Comparison of ENCODE assay signal across 16 cellular contexts in genomic region chr2:55162284-55163006, GRCh38.
A peak's percentile ranks its signal among the peaks of the same experiment; 100 is the strongest.
DNase-seq lines count a peak whose midpoint lies in the region; ATAC-seq and TF ChIP-seq lines count a peak whose summit lies in the region.
"Had no signal": no experiment of that assay in that cellular context is flagged by ENCODE, and none has a peak within 500 bp of the region (broad histone marks: within the 10 kb centered on the region; RNA-seq: fewer than 3 reads in every experiment).

No MANE protein-coding gene starts in this region.

- CTCF ChIA-PET in IMR-90 (lab: Yijun Ruan, JAX) = no interaction called here

- H3K27ac ChIP-seq in IMR-90 (ENCODE audit: insufficient read depth, low read length) (peak overlapping the region; percentile 6; the same call in 1 of the 2 replicates), endodermal cell (ENCODE audit: low read depth, low read length) (no peak overlapping the region), neural progenitor cell (no peak overlapping the region)
- H3K27ac ChIP-seq: SJCRH30 had no signal

- peak overlapping the region; percentile 84 for H3K4ac ChIP-seq in IMR-90 (ENCODE audit: low read depth, low read length)

- H3K9me1 ChIP-seq in IMR-90 (ENCODE audit: insufficient read depth, low read length) = peaks cover 43% of the 10 kb centered on the region

- no peaks in the 10 kb centered on the region for H3K9me3 ChIP-seq in IMR-90 (ENCODE audit: control insufficient read depth, insufficient read depth, low read length)
- H3K9me3 ChIP-seq in endodermal cell (ENCODE audit: control insufficient read depth, low read length) = no peaks in the 10 kb centered on the region
- no peaks in the 10 kb centered on the region for H3K9me3 ChIP-seq in neural progenitor cell (ENCODE audit: low read depth)
- H3K9me3 ChIP-seq: SJCRH30 had no signal

- WGBS in IMR-90 (ENCODE audit: extremely low coverage in 2 of 2, insufficient read length in 1 of 2), 2 experiments = 73% methylated on average over 2 of the region's 11 CpGs; no CpG with 5 or more reads in 1 of the 2 experiments
- WGBS in endodermal cell (ENCODE audit: insufficient coverage in 1 of 2, insufficient read length in 1 of 2), 2 experiments = 82 to 89% methylated on average over 3 to 11 of the region's 11 CpGs

- H2BK120ac ChIP-seq in IMR-90 (ENCODE audit: low read depth, low read length) = peak overlapping the region; percentile 77

- no peak for ATAC-seq in IMR-90 (ENCODE audit: low read depth)
- ATAC-seq in HG02759 (IDR thresholded peaks at IDR 0.05; ENCODE audit: unreplicated experiment) = no peak
- ATAC-seq: activated naive CD8-positive, alpha-beta T cell treated with anti-CD3 and anti-CD28 coated beads, Interleukin-2, amount 50 U/mL, for 24 hours; activated T-cell treated with anti-CD3 and anti-CD28 coated beads, Interleukin-2, amount 50 U/mL, for 72 hours; right cardiac atrium had no signal

- H4K20me1 ChIP-seq in IMR-90 (ENCODE audit: insufficient read depth, low read length) (no peaks in the 10 kb centered on the region), neural progenitor cell (ENCODE audit: low read depth) (no peaks in the 10 kb centered on the region)

- H3K4me1 Mint-ChIP-seq in endodermal cell = peaks cover 57% of the 10 kb centered on the region
- H3K4me1 Mint-ChIP-seq in neural progenitor cell = peaks cover 36% of the 10 kb centered on the region
- H3K4me1 Mint-ChIP-seq in type B pancreatic cell (ENCODE audit: unreplicated experiment) = peaks cover 38% of the 10 kb centered on the region

- TF ChIP-seq RAD21 in IMR-90 (IDR thresholded peaks at IDR 0.05; ENCODE audit: low read length) = no peak

- no peak for DNase-seq in IMR-90
- DNase-seq in endodermal cell = peak; percentile 71
- peak; percentile 54 for DNase-seq in neural progenitor cell (ENCODE audit: low spot score)
- peak; percentile 45 for DNase-seq in type B pancreatic cell (ENCODE audit: extremely low spot score, unreplicated experiment)
- no peak for DNase-seq in stimulated activated CD4-positive, alpha-beta T cell treated with anti-CD3 and anti-CD28 coated beads, Interleukin-12 subunit alpha, Interleukin-12 subunit beta, amount 100 ng/mL, for 4 hours
- no peak for DNase-seq in NCI-H2107 treated with DMSO at 0.1 percent for 48 hours (lab: John Stamatoyannopoulos, UW; ENCODE audit: unreplicated experiment)
- DNase-seq: activated CD4-positive, alpha-beta memory T cell treated with anti-CD3 and anti-CD28 coated beads for 36 hours; activated naive CD8-positive, alpha-beta T cell treated with anti-CD3 and anti-CD28 coated beads, Interleukin-2, amount 50 U/mL, for 24 hours; activated T-cell treated with anti-CD3 and anti-CD28 coated beads, Interleukin-2, amount 50 U/mL, for 72 hours; Kasumi-1; left cardiac atrium; naive B cell; right cardiac atrium; SJCRH30; stimulated activated CD4-positive, alpha-beta T cell treated with anti-CD3 and anti-CD28 coated beads, Interleukin-4, amount 100 ng/mL, for 24 hours had no signal

- H2AK9ac ChIP-seq in IMR-90 (replicated peaks; ENCODE audit: low read depth, low read length, poor library complexity) = peak overlapping the region; percentile 12

- dilution Hi-C loops in IMR-90 (cut with HindIII; ENCODE audit: low sequenced_read_pairs, unreplicated experiment) = loop anchor here (25.0 kb wide), 1 partner anchor 150 kb away; no protein-coding TSS in a partner anchor

- H3K56ac ChIP-seq in IMR-90 (ENCODE audit: extremely low read depth, insufficient read depth, low read length) = no peak overlapping the region

- POLR2A ChIA-PET in IMR-90 (lab: Charles Lee; ENCODE audit: unreplicated experiment) = interaction anchor here (0.9 kb wide), 1 partner anchor 112 kb away, joined by 5 read pairs; the partner anchor contains the start of gene RTN4

- H3K9ac ChIP-seq in IMR-90 (ENCODE audit: low read depth, low read length) = no peak overlapping the region
- no peak overlapping the region for H3K9ac ChIP-seq in endodermal cell (ENCODE audit: extremely low read depth, low read length, poor library complexity, severe bottlenecking)
- no peak overlapping the region for H3K9ac ChIP-seq in neural progenitor cell

- no TSS peak for BruUV-seq in IMR-90 (replicated peaks; lab: Mats Ljungman, UMichigan)

- H3K36me3 ChIP-seq in IMR-90 (ENCODE audit: control insufficient read depth, insufficient read depth, low read length) (no peaks in the 10 kb centered on the region), endodermal cell (ENCODE audit: control insufficient read depth, insufficient read depth, low read length) (no peaks in the 10 kb centered on the region), neural progenitor cell (no peaks in the 10 kb centered on the region)
- H3K36me3 ChIP-seq: SJCRH30 had no signal

- H3K79me1 ChIP-seq in IMR-90 (ENCODE audit: low read depth in 1 of 2, low read length in 2 of 2) = peaks cover 21 to 59% of the 10 kb centered on the region in 2 experiments

- H3K36me3 Mint-ChIP-seq in endodermal cell (ENCODE audit: low read depth) = no peaks in the 10 kb centered on the region
- H3K36me3 Mint-ChIP-seq in neural progenitor cell = no peaks in the 10 kb centered on the region
- H3K36me3 Mint-ChIP-seq in type B pancreatic cell = no peaks in the 10 kb centered on the region
- H3K36me3 Mint-ChIP-seq: activated CD4-positive, alpha-beta memory T cell treated with anti-CD3 and anti-CD28 coated beads for 36 hours; naive B cell had no signal

- H3K9me3 Mint-ChIP-seq in endodermal cell = no peaks in the 10 kb centered on the region
- H3K9me3 Mint-ChIP-seq in neural progenitor cell = no peaks in the 10 kb centered on the region
- H3K9me3 Mint-ChIP-seq in type B pancreatic cell = no peaks in the 10 kb centered on the region
- H3K9me3 Mint-ChIP-seq: activated CD4-positive, alpha-beta memory T cell treated with anti-CD3 and anti-CD28 coated beads for 36 hours; activated naive CD8-positive, alpha-beta T cell treated with anti-CD3 and anti-CD28 coated beads, Interleukin-2, amount 50 U/mL, for 24 hours; activated T-cell treated with anti-CD3 and anti-CD28 coated beads, Interleukin-2, amount 50 U/mL, for 72 hours; naive B cell had no signal

- H2AFZ ChIP-seq in IMR-90 (replicated peaks; ENCODE audit: low read length, poor library complexity) = peak overlapping the region; percentile 64
- peak overlapping the region; percentile 58 for H2AFZ ChIP-seq in neural progenitor cell (replicated peaks)

- H3K4me3 Mint-ChIP-seq in endodermal cell (no peak overlapping the region), neural progenitor cell (no peak overlapping the region), type B pancreatic cell (no peak overlapping the region)
- H3K4me3 Mint-ChIP-seq: activated CD4-positive, alpha-beta memory T cell treated with anti-CD3 and anti-CD28 coated beads for 36 hours; activated naive CD8-positive, alpha-beta T cell treated with anti-CD3 and anti-CD28 coated beads, Interleukin-2, amount 50 U/mL, for 24 hours; activated T-cell treated with anti-CD3 and anti-CD28 coated beads, Interleukin-2, amount 50 U/mL, for 72 hours; naive B cell had no signal

- H3K4me2 ChIP-seq in IMR-90 (ENCODE audit: low read depth, low read length) (no peak overlapping the region), neural progenitor cell (no peak overlapping the region)

- TF ChIP-seq CTCF in IMR-90 (conservative IDR thresholded peaks at IDR 0.05; ENCODE audit: low read depth, low read length) (no peak), endodermal cell (conservative IDR thresholded peaks at IDR 0.05) (no peak), neural progenitor cell (IDR thresholded peaks at IDR 0.05) (no peak), type B pancreatic cell (conservative IDR thresholded peaks at IDR 0.05) (no peak)

- peak overlapping the region; percentile 33 for H2AK5ac ChIP-seq in IMR-90 (ENCODE audit: low read depth, low read length)

- H4K8ac ChIP-seq in IMR-90 (ENCODE audit: low read depth in 2 of 2, low read length in 2 of 2) = peak overlapping the region; percentile 4 to 60; a peak in 3 of 4 replicates

- H3K18ac ChIP-seq in IMR-90 (ENCODE audit: low read depth, low read length) = peak overlapping the region; percentile 50; the same call in 1 of the 2 replicates

- peaks cover 3% of the 10 kb centered on the region for H3F3A ChIP-seq in neural progenitor cell (ENCODE audit: low read depth)

- H3K23ac ChIP-seq in IMR-90 (ENCODE audit: low read depth, low read length) = peak overlapping the region; percentile 72

- no peak for TF ChIP-seq POLR2A in IMR-90 (IDR thresholded peaks at IDR 0.05; ENCODE audit: low read depth, low read length)

- H3K79me2 ChIP-seq in neural progenitor cell (ENCODE audit: low read depth) = no peaks in the 10 kb centered on the region

- in situ Hi-C loops in IMR-90 (cut with MboI; ENCODE audit: low sequenced_read_pairs) = no loop called here

- H2BK15ac ChIP-seq in IMR-90 (ENCODE audit: low read depth, low read length) = peak overlapping the region; percentile 71; the same call in 2 of the 3 replicates

- H4K5ac ChIP-seq in IMR-90 (ENCODE audit: low read depth, low read length) = peak overlapping the region; percentile 32

- H3K27me3 Mint-ChIP-seq in endodermal cell (ENCODE audit: insufficient read depth) = no peaks in the 10 kb centered on the region
- peaks cover 2% of the 10 kb centered on the region for H3K27me3 Mint-ChIP-seq in neural progenitor cell (ENCODE audit: insufficient read depth, low read depth)
- H3K27me3 Mint-ChIP-seq in type B pancreatic cell = no peaks in the 10 kb centered on the region
- H3K27me3 Mint-ChIP-seq: activated CD4-positive, alpha-beta memory T cell treated with anti-CD3 and anti-CD28 coated beads for 36 hours; activated naive CD8-positive, alpha-beta T cell treated with anti-CD3 and anti-CD28 coated beads, Interleukin-2, amount 50 U/mL, for 24 hours had no signal

- intact Hi-C loops in IMR-90 (cut with micrococcal nuclease) = no loop called here

- no peaks in the 10 kb centered on the region for H3K27me3 ChIP-seq in IMR-90 (ENCODE audit: control insufficient read depth, insufficient read depth, low read length)
- H3K27me3 ChIP-seq in endodermal cell (ENCODE audit: control insufficient read depth, insufficient read depth, low read length, poor library complexity, severe bottlenecking) = no peaks in the 10 kb centered on the region
- H3K27me3 ChIP-seq in neural progenitor cell = no peaks in the 10 kb centered on the region
- H3K27me3 ChIP-seq: SJCRH30 had no signal

- H3K27ac Mint-ChIP-seq in endodermal cell = no peak overlapping the region
- peak overlapping the region; percentile 54 for H3K27ac Mint-ChIP-seq in neural progenitor cell
- peak overlapping the region; percentile 19 for H3K27ac Mint-ChIP-seq in type B pancreatic cell
- H3K27ac Mint-ChIP-seq: activated CD4-positive, alpha-beta memory T cell treated with anti-CD3 and anti-CD28 coated beads for 36 hours; activated naive CD8-positive, alpha-beta T cell treated with anti-CD3 and anti-CD28 coated beads, Interleukin-2, amount 50 U/mL, for 24 hours; activated T-cell treated with anti-CD3 and anti-CD28 coated beads, Interleukin-2, amount 50 U/mL, for 72 hours had no signal

- H3K14ac ChIP-seq in IMR-90 (replicated peaks; ENCODE audit: low read depth, low read length) = peak overlapping the region; percentile 62; the same call in 1 of the 2 replicates

- H3K4me1 ChIP-seq in IMR-90 (ENCODE audit: control insufficient read depth, insufficient read depth, low read length) (peaks cover 37% of the 10 kb centered on the region), endodermal cell (ENCODE audit: control insufficient read depth, insufficient read depth, low read length) (peaks cover 13% of the 10 kb centered on the region), neural progenitor cell (peaks cover 26% of the 10 kb centered on the region)

- H3K4me3 ChIP-seq in IMR-90 (ENCODE audit: insufficient read depth, low read depth, low read length) (no peak overlapping the region), endodermal cell (ENCODE audit: low read length) (no peak overlapping the region), neural progenitor cell (no peak overlapping the region)
- H3K4me3 ChIP-seq: SJCRH30 had no signal

- peak overlapping the region; percentile 58 for H4K91ac ChIP-seq in IMR-90 (ENCODE audit: insufficient read depth, low read depth, low read length)

- peak overlapping the region; percentile 17 for H2BK5ac ChIP-seq in IMR-90 (ENCODE audit: low read depth, low read length, poor library complexity, severe bottlenecking)

- H2BK20ac ChIP-seq in IMR-90 (ENCODE audit: low read depth, low read length) = peak overlapping the region; percentile 52; the same call in 1 of the 2 replicates

Comparison
In these comparisons a context has a peak if more than half of its experiments do, and no peak if none do; other contexts are left out.
1. DNase-seq: peak in endodermal cell (single experiment), neural progenitor cell (single experiment) and type B pancreatic cell (single experiment); none in IMR-90 (single experiment), stimulated activated CD4-positive, alpha-beta T cell treated with anti-CD3 and anti-CD28 coated beads, Interleukin-12 subunit alpha, Interleukin-12 subunit beta, amount 100 ng/mL, for 4 hours (single experiment) and NCI-H2107 treated with DMSO at 0.1 percent for 48 hours (single experiment).